In genomic region chrX:119638725-119639471, GRCh38 we compare ENCODE assay signal across 10 cellular contexts. TPM values are rescaled to one million over a fixed set of nuclear protein-coding genes. Genes with fewer than 3 reads are reported as not detected.
DNase-seq lines count a peak whose midpoint lies in the region; ATAC-seq and TF ChIP-seq lines count a peak whose summit lies in the region.
"Had no signal": no experiment of that assay in that cellular context is flagged by ENCODE, and none has a peak within 500 bp of the region (broad histone marks: within the 10 kb centered on the region; RNA-seq: fewer than 3 reads in every experiment).

No MANE protein-coding gene starts in this region.

- H4K20me1 ChIP-seq in BLaER1 treated with 17β-estradiol and CSF1 and Interleukin-3, amounts not matched to agents 10 nM and 100 nM = peaks cover 0 to 13% (median 0%) of the 10 kb centered on the region in 11 experiments; a peak in 5 of 22 replicates

- DNase-seq in SIG-M5 treated with dmso at 0.1 percent for 504 hours (lab: John Stamatoyannopoulos, UW; ENCODE audit: unreplicated experiment) (peak; percentile 53), lower leg skin (ENCODE audit: low spot score in 2 of 2) (no peak), NCI-H1417 treated with DMSO at 0.1 percent for 48 hours (lab: John Stamatoyannopoulos, UW) (no peak), T-helper 9 cell (no peak), DMS79 (lab: John Stamatoyannopoulos, UW) (no peak)
- DNase-seq: Kasumi-1 had no signal

- H3K4me1 ChIP-seq in BLaER1 treated with 17β-estradiol and CSF1 and Interleukin-3, amounts not matched to agents 10 nM and 100 nM = peaks cover 25 to 61% (median 57%) of the 10 kb centered on the region in 10 experiments

- H3K9me3 ChIP-seq in BLaER1 treated with 17β-estradiol and CSF1 and Interleukin-3, amounts not matched to agents 10 nM and 100 nM (replicated peaks in 1 of 11) = no peaks in the 10 kb centered on the region

- peak overlapping the region in 1 of 11 experiments; percentile 7; a peak in 1 of 22 replicates for H3K27ac ChIP-seq in BLaER1 treated with 17β-estradiol and CSF1 and Interleukin-3, amounts not matched to agents 10 nM and 100 nM
- H3K27ac ChIP-seq: C4-2B had no signal

- peak overlapping the region; percentile 6 to 55 (median 30); a peak in 18 of 22 replicates for H3K4me2 ChIP-seq in BLaER1 treated with 17β-estradiol and CSF1 and Interleukin-3, amounts not matched to agents 10 nM and 100 nM

- no peaks in the 10 kb centered on the region for H3K27me3 ChIP-seq in BLaER1 treated with 17β-estradiol and CSF1 and Interleukin-3, amounts not matched to agents 10 nM and 100 nM

- H3K36me3 ChIP-seq in BLaER1 treated with 17β-estradiol and CSF1 and Interleukin-3, amounts not matched to agents 10 nM and 100 nM = peaks cover 17 to 89% (median 60%) of the 10 kb centered on the region in 11 experiments

- no peak overlapping the region for H3K9ac ChIP-seq in BLaER1 treated with 17β-estradiol and CSF1 and Interleukin-3, amounts not matched to agents 10 nM and 100 nM

- no peak for TF ChIP-seq POLR2A in lower leg skin (IDR thresholded peaks at IDR 0.05)

- intact Hi-C loops in lower leg skin (cut with DNase I; ENCODE audit: low total_unique reads) = no loop called here

- TF ChIP-seq CTCF in lower leg skin (IDR thresholded peaks at IDR 0.05) = no peak

- no peak overlapping the region for H3K4me3 ChIP-seq in BLaER1 treated with 17β-estradiol and CSF1 and Interleukin-3, amounts not matched to agents 10 nM and 100 nM
- H3K4me3 ChIP-seq in lower leg skin (ENCODE audit: low read depth, poor library complexity, severe bottlenecking) = no peak overlapping the region

- WGBS in lower leg skin, 2 donors = 74 to 88% methylated on average over 10 of the region's 10 CpGs

- peak; percentile 61 for ATAC-seq in GM19043 (IDR thresholded peaks at IDR 0.05; ENCODE audit: low read depth, unreplicated experiment)
- ATAC-seq in HG03025 (IDR thresholded peaks at IDR 0.05; ENCODE audit: low FRiP score, unreplicated experiment) = peak; percentile 63

RNA-seq across cellular contexts. Expression of gene NKRF, which starts 32.7 kb away (rescaled TPM):
- 10 to 100 TPM in 2 of 4 donors, 1 to 10 TPM in 2; 8.9 to 16.6 (median 10.4) TPM for total RNA-seq in lower leg skin

RNA-seq across cellular contexts. Expression of gene SEPTIN6, which starts 54.1 kb away (rescaled TPM):
- total RNA-seq in lower leg skin = 10 to 100 TPM in 2 of 4 donors, 1 to 10 TPM in 2; 7.8 to 11.9 (median 10.4) TPM
